8 cellular contexts compared by ENCODE assay signal in genomic region chr6:14910692-14911547, GRCh38.
DNase-seq lines count a peak whose midpoint lies in the region; ATAC-seq and TF ChIP-seq lines count a peak whose summit lies in the region.

No MANE protein-coding gene starts in this region.

- CTCF ChIA-PET in activated CD8-positive, alpha-beta memory T cell treated with anti-CD3 and anti-CD28 coated beads, Interleukin-2, amount 10 ng/mL, durations not matched to agents 7 days and 5 days (lab: Charles Lee), result no interaction called here

- DNase-seq in activated CD8-positive, alpha-beta memory T cell treated with anti-CD3 and anti-CD28 coated beads, Interleukin-2, amount 10 ng/mL, durations not matched to agents 7 days and 5 days, result peak; percentile 56
- DNase-seq in activated CD8-positive, alpha-beta memory T cell treated with anti-CD3 and anti-CD28 coated beads, Interleukin-2, amount 50 U/mL, for 48 hours, result no peak
- no peak for DNase-seq in T-helper 17 cell
- DNase-seq in lower lobe of right lung, result peak; percentile 79
- DNase-seq in kidney glomerular epithelial cell (lab: John Stamatoyannopoulos, UW), result no peak
- DNase-seq in NCI-H2196 treated with DMSO at 0.1 percent for 48 hours (lab: John Stamatoyannopoulos, UW; ENCODE audit: unreplicated experiment), result no peak
- DNase-seq in H7, result no peak

- H3K9me3 Mint-ChIP-seq in activated CD8-positive, alpha-beta memory T cell treated with anti-CD3 and anti-CD28 coated beads, Interleukin-2, amount 10 ng/mL, durations not matched to agents 7 days and 5 days (ENCODE audit: low read depth), result no peaks in the 10 kb centered on the region

- no peak overlapping the region for H3K4me3 Mint-ChIP-seq in activated CD8-positive, alpha-beta memory T cell treated with anti-CD3 and anti-CD28 coated beads, Interleukin-2, amount 10 ng/mL, durations not matched to agents 7 days and 5 days
- H3K4me3 Mint-ChIP-seq in T-helper 17 cell, result peak overlapping the region; percentile 85

- ATAC-seq in activated CD8-positive, alpha-beta memory T cell treated with anti-CD3 and anti-CD28 coated beads, Interleukin-2, amount 10 ng/mL, durations not matched to agents 7 days and 5 days, result peak; percentile 64
- peak; percentile 87 for ATAC-seq in HG03066 (IDR thresholded peaks at IDR 0.05; ENCODE audit: low read depth, unreplicated experiment)
- ATAC-seq in T-helper 17 cell, result peak; percentile 73
- peak; percentile 85 to 89 for ATAC-seq in lower lobe of right lung

- no peak overlapping the region for H3K4me3 ChIP-seq in lower lobe of right lung
- no peak overlapping the region for H3K4me3 ChIP-seq in H7 (ENCODE audit: insufficient read depth, low read depth, low read length)

- peak overlapping the region; percentile 50 for H3K27ac Mint-ChIP-seq in activated CD8-positive, alpha-beta memory T cell treated with anti-CD3 and anti-CD28 coated beads, Interleukin-2, amount 10 ng/mL, durations not matched to agents 7 days and 5 days
- peak overlapping the region; percentile 83 for H3K27ac Mint-ChIP-seq in T-helper 17 cell

- TF ChIP-seq CTCF in lower lobe of right lung (IDR thresholded peaks at IDR 0.05), result no peak

- H3K36me3 Mint-ChIP-seq in activated CD8-positive, alpha-beta memory T cell treated with anti-CD3 and anti-CD28 coated beads, Interleukin-2, amount 10 ng/mL, durations not matched to agents 7 days and 5 days, result peaks cover 3% of the 10 kb centered on the region
- H3K36me3 Mint-ChIP-seq in T-helper 17 cell (ENCODE audit: low read depth), result no peaks in the 10 kb centered on the region

- H3K9me3 ChIP-seq in T-helper 17 cell (ENCODE audit: control insufficient read depth, low read length, poor library complexity, severe bottlenecking), result no peaks in the 10 kb centered on the region
- H3K9me3 ChIP-seq in lower lobe of right lung, result no peaks in the 10 kb centered on the region

- peaks cover 17% of the 10 kb centered on the region for H3K4me1 Mint-ChIP-seq in activated CD8-positive, alpha-beta memory T cell treated with anti-CD3 and anti-CD28 coated beads, Interleukin-2, amount 10 ng/mL, durations not matched to agents 7 days and 5 days
- peaks cover 16% of the 10 kb centered on the region for H3K4me1 Mint-ChIP-seq in T-helper 17 cell

- H3K27ac ChIP-seq in lower lobe of right lung, result peak overlapping the region; percentile 73

- H3K27me3 Mint-ChIP-seq in activated CD8-positive, alpha-beta memory T cell treated with anti-CD3 and anti-CD28 coated beads, Interleukin-2, amount 10 ng/mL, durations not matched to agents 7 days and 5 days, result peaks cover 4% of the 10 kb centered on the region
- H3K27me3 Mint-ChIP-seq in T-helper 17 cell, result no peaks in the 10 kb centered on the region

- intact Hi-C loops in lower lobe of right lung (cut with DNase I), result no loop called here

- peaks cover 16% of the 10 kb centered on the region for H3K4me1 ChIP-seq in lower lobe of right lung

- H3K27me3 ChIP-seq in lower lobe of right lung (ENCODE audit: low read depth), result no peaks in the 10 kb centered on the region
- no peaks in the 10 kb centered on the region for H3K27me3 ChIP-seq in H7 (ENCODE audit: control insufficient read depth, insufficient read depth, low read length)

- no peaks in the 10 kb centered on the region for H3K36me3 ChIP-seq in lower lobe of right lung
- H3K36me3 ChIP-seq in H7 (replicated peaks; ENCODE audit: control insufficient read depth, insufficient read depth, low read length), result no peaks in the 10 kb centered on the region

Comparison
In these comparisons a context has a peak if more than half of its experiments do, and no peak if none do; other contexts are left out.
1. DNase-seq: peak in activated CD8-positive, alpha-beta memory T cell treated with anti-CD3 and anti-CD28 coated beads, Interleukin-2, amount 10 ng/mL, durations not matched to agents 7 days and 5 days (single experiment) and lower lobe of right lung (single experiment); none in activated CD8-positive, alpha-beta memory T cell treated with anti-CD3 and anti-CD28 coated beads, Interleukin-2, amount 50 U/mL, for 48 hours (single experiment), T-helper 17 cell (0 of 3), kidney glomerular epithelial cell (single experiment), NCI-H2196 treated with DMSO at 0.1 percent for 48 hours (single experiment) and H7 (single experiment).
2. Peak in every context shown above with its lines, with median percentiles within 50 percentile points of each other: ATAC-seq.